In the genomic region with DNA sequence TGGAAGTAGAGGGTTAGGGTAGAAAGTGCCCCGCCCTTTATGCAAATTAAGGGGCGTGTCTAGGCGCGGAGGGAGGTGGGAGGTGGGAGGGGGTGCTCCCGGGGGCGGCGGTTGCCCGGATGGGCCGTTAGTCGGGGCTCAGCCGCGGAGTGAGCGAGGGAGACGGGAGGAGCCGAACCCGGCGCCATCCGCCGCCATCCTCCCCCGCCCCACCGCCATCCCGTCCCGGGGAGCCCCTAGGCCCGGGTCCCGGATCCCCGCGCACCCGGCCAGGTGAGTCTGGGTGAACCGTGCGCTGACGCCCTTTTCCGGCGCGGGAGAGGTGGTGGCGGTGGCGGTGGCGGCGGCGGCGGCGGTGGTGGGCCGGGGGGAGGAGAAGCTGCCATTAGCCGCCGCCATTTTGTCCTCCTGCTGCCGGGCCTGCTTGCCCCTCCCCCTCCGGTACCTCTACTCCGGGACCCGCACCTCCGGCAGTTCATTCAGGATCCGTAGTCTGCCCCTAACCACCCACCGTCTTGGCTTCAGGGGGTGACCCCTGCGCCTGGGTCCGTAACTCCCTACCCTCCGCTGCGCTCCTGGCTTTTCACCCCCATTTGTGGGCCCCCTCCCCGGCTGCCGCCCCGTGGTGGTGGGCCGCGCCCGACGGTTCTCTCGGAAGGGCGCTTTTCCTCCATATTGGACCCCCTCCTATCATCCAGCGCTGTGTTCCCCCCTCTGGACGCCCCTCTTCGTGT, we compare ENCODE assay signal across 8 cellular contexts. TPM values are rescaled to one million over a fixed set of nuclear protein-coding genes. Genes with fewer than 3 reads are reported as not detected.
DNase-seq lines count a peak whose midpoint lies in the region; ATAC-seq lines count a peak whose summit lies in the region.

TSS of gene PRRC2A (plus strand) at position 130 of the 734 bp plus-strand sequence. CDS start 2,075 bp downstream, outside the sequence.

- in situ Hi-C loops in endometrial microvascular endothelial cells (cut with HindIII; ENCODE audit: inconsistent ontology term, low pct_unique_long_range_greater_than_20kb, low sequenced_read_pairs), result no loop called here

- DNase-seq in AG20443 (ENCODE audit: low spot score) (peak; percentile 97), NCI-H2227 (lab: John Stamatoyannopoulos, UW; ENCODE audit: unreplicated experiment) (peak; percentile 91), mucosa of gallbladder (ENCODE audit: low spot score) (no peak)
- DNase-seq in activated CD4-positive, alpha-beta T cell treated with anti-CD3 and anti-CD28 coated beads, Interleukin-2, amount 50 U/mL, for 24 hours (ENCODE audit: low read depth in 1 of 2, low spot score in 1 of 2), result peak; percentile 72 to 94
- DNase-seq in stimulated activated naive CD4-positive, alpha-beta T cell treated with Interleukin-2 at 50 U/mL for 16 hours (lab: John Stamatoyannopoulos, UW), result peak; percentile 99

- ATAC-seq in GM18907 (IDR thresholded peaks at IDR 0.05; ENCODE audit: unreplicated experiment) (peak; percentile 66), HG03103 (IDR thresholded peaks at IDR 0.05; ENCODE audit: low read depth, unreplicated experiment) (peak; percentile 38)

RNA-seq across cellular contexts. Expression of gene PRRC2A, which starts in this region (rescaled TPM):
- total RNA-seq in endometrial microvascular endothelial cells (ENCODE audit: inconsistent ontology term), result 79.4 TPM
- total RNA-seq in mucosa of gallbladder, result 162 TPM
